Comparison of ENCODE assay signal across 14 cellular contexts in genomic region chr20:48690888-48691287, GRCh38.
DNase-seq lines count a peak whose midpoint lies in the region; ATAC-seq and TF ChIP-seq lines count a peak whose summit lies in the region.
"Had no signal": no experiment of that assay in that cellular context is flagged by ENCODE, and none has a peak within 500 bp of the region (broad histone marks: within the 10 kb centered on the region; RNA-seq: fewer than 3 reads in every experiment).

No MANE protein-coding gene starts in this region.

- H3K27ac ChIP-seq in HL-60 (replicated peaks), result peak overlapping the region; percentile 83
- H3K27ac ChIP-seq in cingulate gyrus (ENCODE audit: low read depth, low read length), result peak overlapping the region; percentile 74

- DNase-seq in HL-60 (ENCODE audit: low read depth in 1 of 2, low spot score in 1 of 2), result peak; percentile 78 to 96
- peak; percentile 33 for DNase-seq in NCI-H2227 treated with DMSO at 0.1 percent for 48 hours (lab: John Stamatoyannopoulos, UW)
- no peak for DNase-seq in nephron progenitor cell
- DNase-seq in stimulated activated naive CD4-positive, alpha-beta T cell treated with Interleukin-2 at 50 U/mL for 16 hours (lab: John Stamatoyannopoulos, UW), result no peak
- DNase-seq in activated T-cell treated with anti-CD3 and anti-CD28 coated beads, Interleukin-2, amount 50 U/mL, for 4 hours, result no peak
- DNase-seq in HUDEP-2 (lab: John Stamatoyannopoulos, UW; ENCODE audit: unreplicated experiment in 76 of 76), result no peak
- DNase-seq: DMS79 treated with DMSO at 0.1 percent for 48 hours; HFFc6; islet precursor cell; NCI-H69; retina; stimulated activated CD4-positive, alpha-beta T cell treated with anti-CD3 and anti-CD28 coated beads, Interleukin-2, amount 100 ng/mL, for 24 hours had no signal

- no peaks in the 10 kb centered on the region for H3K9me3 Mint-ChIP-seq in nephron progenitor cell
- no peaks in the 10 kb centered on the region for H3K9me3 Mint-ChIP-seq in activated T-cell treated with anti-CD3 and anti-CD28 coated beads, Interleukin-2, amount 50 U/mL, for 4 hours
- H3K9me3 Mint-ChIP-seq: HFFc6 had no signal

- H3K36me3 Mint-ChIP-seq in nephron progenitor cell (ENCODE audit: low read depth), result peaks cover 35% of the 10 kb centered on the region
- peaks cover 29% of the 10 kb centered on the region for H3K36me3 Mint-ChIP-seq in activated T-cell treated with anti-CD3 and anti-CD28 coated beads, Interleukin-2, amount 50 U/mL, for 4 hours (ENCODE audit: insufficient read depth)

- no peaks in the 10 kb centered on the region for H3K27me3 ChIP-seq in HL-60 (ENCODE audit: insufficient read depth, poor library complexity, severe bottlenecking)

- H3K27me3 Mint-ChIP-seq in nephron progenitor cell (ENCODE audit: low read depth, poor library complexity), result no peaks in the 10 kb centered on the region
- no peaks in the 10 kb centered on the region for H3K27me3 Mint-ChIP-seq in activated T-cell treated with anti-CD3 and anti-CD28 coated beads, Interleukin-2, amount 50 U/mL, for 4 hours (ENCODE audit: low read depth)

- peaks cover 18% of the 10 kb centered on the region for H3K4me1 Mint-ChIP-seq in nephron progenitor cell
- H3K4me1 Mint-ChIP-seq in activated T-cell treated with anti-CD3 and anti-CD28 coated beads, Interleukin-2, amount 50 U/mL, for 4 hours (ENCODE audit: low read depth), result peaks cover 27% of the 10 kb centered on the region

- H3K27ac Mint-ChIP-seq in nephron progenitor cell, result peak overlapping the region; percentile 45
- H3K27ac Mint-ChIP-seq: HFFc6 had no signal

- no peak for TF ChIP-seq CTCF in HL-60 (IDR thresholded peaks at IDR 0.05; ENCODE audit: insufficient read depth, low read length)
- no peak for TF ChIP-seq CTCF in nephron progenitor cell (IDR thresholded peaks at IDR 0.05)

- ATAC-seq in activated T-cell treated with anti-CD3 and anti-CD28 coated beads, Interleukin-2, amount 50 U/mL, for 4 hours, result no peak
- no peak for ATAC-seq in GM18909 (IDR thresholded peaks at IDR 0.05; ENCODE audit: poor library complexity, unreplicated experiment)

- H3K4me3 Mint-ChIP-seq in nephron progenitor cell, result no peak overlapping the region
- no peak overlapping the region for H3K4me3 Mint-ChIP-seq in activated T-cell treated with anti-CD3 and anti-CD28 coated beads, Interleukin-2, amount 50 U/mL, for 4 hours
- H3K4me3 Mint-ChIP-seq: HFFc6 had no signal

- no peak overlapping the region for H3K4me3 ChIP-seq in HL-60 (replicated peaks; ENCODE audit: insufficient read depth, low read length)

Comparison
In these comparisons a context has a peak if more than half of its experiments do, and no peak if none do; other contexts are left out.
1. DNase-seq: peak in HL-60 (2 of 2) and NCI-H2227 treated with DMSO at 0.1 percent for 48 hours (single experiment); none in nephron progenitor cell (single experiment), stimulated activated naive CD4-positive, alpha-beta T cell treated with Interleukin-2 at 50 U/mL for 16 hours (single experiment), activated T-cell treated with anti-CD3 and anti-CD28 coated beads, Interleukin-2, amount 50 U/mL, for 4 hours (single experiment) and HUDEP-2 (0 of 76).